ENCODE assay signal across 20 cellular contexts in the genomic region with DNA sequence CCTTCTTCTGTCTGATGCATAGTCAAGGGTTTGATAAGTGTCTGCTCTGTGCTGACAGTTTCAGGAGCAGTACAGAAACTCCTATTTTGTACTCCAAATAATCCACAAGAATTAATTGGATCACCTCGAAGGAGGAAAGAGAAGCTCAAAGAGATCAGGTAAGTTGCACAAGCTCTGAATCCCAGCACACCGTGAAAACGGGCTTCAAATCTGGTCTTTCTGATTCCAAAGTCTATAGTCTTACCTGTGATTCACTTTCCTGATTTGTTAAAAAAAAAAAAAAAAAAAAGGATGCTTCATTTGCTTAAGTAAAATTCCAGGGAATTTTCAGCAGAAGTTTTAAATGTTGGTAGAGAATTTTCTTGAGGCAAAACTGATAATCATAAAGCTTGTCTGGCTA.
"Had no signal": no experiment of that assay in that cellular context is flagged by ENCODE, and none has a peak within 500 bp of the region (broad histone marks: within the 10 kb centered on the region; RNA-seq: fewer than 3 reads in every experiment).

No MANE protein-coding gene starts in this region.

- ATAC-seq: left colon; left lung; lower lobe of right lung; mucosa of descending colon; naive thymus-derived CD4-positive, alpha-beta T cell had no signal

- DNase-seq: heart right ventricle; hippocampal formation; hypothalamus; immature natural killer cell; islet precursor cell; kidney glomerular epithelial cell; left cardiac atrium; left colon; left lung; left ventricle myocardium inferior; lower lobe of right lung; mesenchymal stem cell; midbrain; mucosa of descending colon; naive B cell; naive thymus-derived CD4-positive, alpha-beta T cell had no signal

- H3K79me2 ChIP-seq: hepatocyte had no signal

- FAIRE-seq: islet of Langerhans, kidney had no signal

- H3K36me3 ChIP-seq: heart right ventricle, left lung, left ventricle myocardium inferior, lower lobe of right lung had no signal

- H3K4me2 ChIP-seq: hepatocyte had no signal

- H3K27ac ChIP-seq: heart right ventricle, hepatocyte, left lung, left ventricle myocardium inferior, lower lobe of right lung had no signal

- H3K4me1 ChIP-seq: heart right ventricle, left lung, left ventricle myocardium inferior, lower lobe of right lung had no signal

- H2AFZ ChIP-seq: hepatocyte had no signal

- H3K27me3 ChIP-seq: hepatocyte, left lung had no signal

- H3K4me3 ChIP-seq: heart right ventricle, hepatocyte, left lung, left ventricle myocardium inferior, lower lobe of right lung, lung, mucosa of descending colon had no signal
